Comparison of ENCODE assay signal across 8 cellular contexts in genomic region chr14:22871200-22871961, GRCh38. TPM values are rescaled to one million over a fixed set of nuclear protein-coding genes. Genes with fewer than 3 reads are reported as not detected.
A peak's percentile ranks its signal among the peaks of the same experiment; 100 is the strongest.
DNase-seq lines count a peak whose midpoint lies in the region; ATAC-seq, FAIRE-seq and TF ChIP-seq lines count a peak whose summit lies in the region.

Gene LRP10, plus strand, starts transcription at chr14:22871740. Its CDS starts 564 bp downstream, at chr14:22872304.

- H3K27ac ChIP-seq in OCI-LY7 (ENCODE audit: low read depth, low read length, poor library complexity, severe bottlenecking): peak within 1 kb of the TSS; percentile 93

- no peak for TF ChIP-seq CTCF in Calu3 (IDR thresholded peaks at IDR 0.05; ENCODE audit: unreplicated experiment)
- TF ChIP-seq CTCF in OCI-LY7 (conservative IDR thresholded peaks at IDR 0.05; ENCODE audit: low read length): no peak

- no peaks in the 10 kb centered on the region for H3K9me2 ChIP-seq in OCI-LY7 (ENCODE audit: insufficient read depth, low read length)

- H3K4me2 ChIP-seq in OCI-LY7 (ENCODE audit: low read length): peak within 1 kb of the TSS; percentile 96

- TF ChIP-seq POLR2A in erythroblast (IDR thresholded peaks at IDR 0.05; ENCODE audit: low read length): peak; percentile 93

- H3K4me3 ChIP-seq in OCI-LY7 (ENCODE audit: low read depth, low read length, poor library complexity, severe bottlenecking): peak within 1 kb of the TSS; percentile 86
- H3K4me3 ChIP-seq in mucosa of stomach (ENCODE audit: low read length): peak within 1 kb of the TSS; percentile 60

- peaks cover 17% of the 10 kb centered on the region for H3K4me1 Mint-ChIP-seq in Calu3 (ENCODE audit: low read depth, unreplicated experiment)

- H3K36me3 ChIP-seq in OCI-LY7 (ENCODE audit: insufficient read depth, low read length) (peaks cover 34% of the 10 kb centered on the region), mucosa of stomach (ENCODE audit: control insufficient read depth, insufficient read depth, low read length) (peaks cover 23% of the 10 kb centered on the region)

- H3K79me2 ChIP-seq in OCI-LY7 (ENCODE audit: insufficient read depth, low read depth, low read length): peaks cover 19% of the 10 kb centered on the region

- no peaks in the 10 kb centered on the region for H3K9me3 ChIP-seq in OCI-LY7 (ENCODE audit: low read length)
- H3K9me3 ChIP-seq in mucosa of stomach (ENCODE audit: control insufficient read depth, low read length): no peaks in the 10 kb centered on the region

- no peak for FAIRE-seq in HTR-8/SVneo (lab: Jason Lieb, UNC)

- H3K27me3 ChIP-seq in mucosa of stomach (ENCODE audit: control insufficient read depth, insufficient read depth, low read length): no peaks in the 10 kb centered on the region

- DNase-seq in Calu3 (peak; percentile 95), HTR-8/SVneo (ENCODE audit: insufficient read length, low spot score) (peak; percentile 69), OCI-LY7 (ENCODE audit: low spot score) (peak; percentile 97), activated T-cell treated with anti-CD3 and anti-CD28 coated beads for 48 hours (ENCODE audit: low read depth) (peak; percentile 76), erythroblast (lab: John Stamatoyannopoulos, UW) (peak; percentile 94 to 95)
- peak; percentile 45 for DNase-seq in stimulated activated CD8-positive, alpha-beta memory T cell treated with anti-CD3 and anti-CD28 coated beads, Interleukin-7, amount 100 ng/mL, for 24 hours (ENCODE audit: low read depth)

- POLR2A ChIA-PET in OCI-LY7 (lab: Charles Lee): interaction anchor here (0.5 to 5.5 kb wide), 21 partner anchors 10 to 333 kb away, joined by 3 to 65 read pairs (median 4); partner anchors contain the start of genes HAUS4, OXA1L, RBM23 and REM2

- H2AFZ ChIP-seq in OCI-LY7 (ENCODE audit: low read length): peak within 1 kb of the TSS; percentile 12; the same call in 1 of the 2 replicates

- H3K9ac ChIP-seq in mucosa of stomach (ENCODE audit: low read length): peak within 1 kb of the TSS; percentile 99

- H3K36me3 Mint-ChIP-seq in Calu3 (ENCODE audit: insufficient read depth, unreplicated experiment): peaks cover 36% of the 10 kb centered on the region

- intact Hi-C loops in Calu3 (cut with micrococcal nuclease; ENCODE audit: unreplicated experiment): no loop called here
- intact Hi-C loops in OCI-LY7 (cut with micrococcal nuclease; ENCODE audit: unreplicated experiment): loop anchor here (1.0 to 5.0 kb wide), 5 partner anchors 16 to 479 kb away; partner anchors contain the start of gene RBM23

- BruUV-seq in Calu3 (replicated peaks; lab: Mats Ljungman, UMichigan) (no TSS peak), OCI-LY7 (replicated peaks; lab: Mats Ljungman, UMichigan) (no TSS peak)

- peak within 1 kb of the TSS; percentile 92 for H3K27ac Mint-ChIP-seq in Calu3 (ENCODE audit: unreplicated experiment)

- ATAC-seq in GM21390 (IDR thresholded peaks at IDR 0.05; ENCODE audit: unreplicated experiment): peak; percentile 66

- H3K4me1 ChIP-seq in OCI-LY7 (ENCODE audit: insufficient read depth, low read length, poor library complexity, severe bottlenecking): peaks cover 31% of the 10 kb centered on the region
- peaks cover 21% of the 10 kb centered on the region for H3K4me1 ChIP-seq in mucosa of stomach (ENCODE audit: control insufficient read depth, insufficient read depth, low read length)

- no peaks in the 10 kb centered on the region for H4K20me1 ChIP-seq in OCI-LY7 (ENCODE audit: insufficient read depth, low read length)

- peak within 1 kb of the TSS; percentile 80 for H3K4me3 Mint-ChIP-seq in Calu3 (ENCODE audit: low read depth, unreplicated experiment)

- H3K9me3 Mint-ChIP-seq in Calu3 (ENCODE audit: low read depth, unreplicated experiment): no peaks in the 10 kb centered on the region

- CTCF ChIA-PET in Calu3 (lab: Charles Lee) (interaction anchor here (0.8 to 2.2 kb wide), 9 partner anchors 11 to 282 kb away, joined by 3 to 9 read pairs (median 4); partner anchors contain the start of genes DAD1 and OXA1L), OCI-LY7 (lab: Charles Lee; ENCODE audit: unreplicated experiment) (interaction anchor here (0.9 to 2.9 kb wide), 6 partner anchors 13 to 28 kb away, joined by 3 to 11 read pairs (median 5); no protein-coding TSS in a partner anchor)

- no peaks in the 10 kb centered on the region for H3K27me3 Mint-ChIP-seq in Calu3 (ENCODE audit: unreplicated experiment)

RNA-seq across cellular contexts. Expression of gene LRP10, which starts in this region (rescaled TPM):
- total RNA-seq in Calu3 (2022) (112 and 121 TPM in 2 replicates), OCI-LY7 (2022) (53.3 and 55.1 TPM in 2 replicates)
- 19.0 and 25.5 TPM in 2 replicates for total RNA-seq in OCI-LY7 (2014; rRNA removed; shearing (Covaris generic))

Comparison
In these comparisons a context has a peak if more than half of its experiments do, and no peak if none do; other contexts are left out.
1. Peak in every context shown above with its lines: DNase-seq, ATAC-seq, H3K4me3 ChIP-seq and H3K27ac ChIP-seq.
2. DNase-seq: peak in every context shown above with its lines; median percentile 97 in OCI-LY7; 95 in Calu3; 94 in erythroblast; 76 in activated T-cell treated with anti-CD3 and anti-CD28 coated beads for 48 hours; 69 in HTR-8/SVneo; 45 in stimulated activated CD8-positive, alpha-beta memory T cell treated with anti-CD3 and anti-CD28 coated beads, Interleukin-7, amount 100 ng/mL, for 24 hours.